Comparison of ENCODE assay signal across 8 cellular contexts in genomic region chr7:141072548-141073172, GRCh38. TPM values are rescaled to one million over a fixed set of nuclear protein-coding genes. Genes with fewer than 3 reads are reported as not detected.
DNase-seq lines count a peak whose midpoint lies in the region; ATAC-seq, FAIRE-seq and TF ChIP-seq lines count a peak whose summit lies in the region.

No MANE protein-coding gene starts in this region.

- no peaks in the 10 kb centered on the region for H3K36me3 ChIP-seq in GM23248 (ENCODE audit: low read depth)
- H3K36me3 ChIP-seq in NT2/D1 (ENCODE audit: insufficient read depth, insufficient read length, low read length) = no peaks in the 10 kb centered on the region
- no peaks in the 10 kb centered on the region for H3K36me3 ChIP-seq in K562 (ENCODE audit: control insufficient read depth, insufficient read depth, low read length)

- no peaks in the 10 kb centered on the region for H4K20me1 ChIP-seq in GM23248 (ENCODE audit: insufficient read depth)
- H4K20me1 ChIP-seq in K562 (replicated peaks; ENCODE audit: control insufficient read depth, insufficient read depth, low read length) = no peaks in the 10 kb centered on the region; the same call in 1 of the 2 replicates

- H3K4me3 ChIP-seq in GM23248 = peak overlapping the region; percentile 69
- peak overlapping the region; percentile 62 for H3K4me3 ChIP-seq in NT2/D1 (ENCODE audit: insufficient read length, low read depth)
- H3K4me3 ChIP-seq in K562 = no peak overlapping the region
- H3K4me3 ChIP-seq in iPS-11a (ENCODE audit: low read depth, low read length) = peak overlapping the region; percentile 82
- H3K4me3 ChIP-seq in retinal pigment epithelial cell (ENCODE audit: low read length) = peak overlapping the region; percentile 41

- WGBS in GM23248 (ENCODE audit: low coverage in 1 of 2, low lambda C conversion rate in 2 of 2, missing lambda C conversion rate in 2 of 2), 2 experiments = 1 to 2% methylated on average over 54 to 56 of the region's 61 CpGs
- 10% methylated on average over 57 of the region's 61 CpGs for WGBS in K562 (ENCODE audit: insufficient coverage, low coverage, missing lambda C conversion rate)

- DNase-seq in ACHN (peak; percentile 97), GM23248 (peak; percentile 80), NT2/D1 (ENCODE audit: low read depth, low spot score) (no peak), K562 (ENCODE audit: extremely low read depth in 1 of 4, low spot score in 3 of 4) (no peak), retinal pigment epithelial cell (ENCODE audit: low read depth) (no peak), GM19239 (ENCODE audit: insufficient read length, low spot score) (no peak)

- no peaks in the 10 kb centered on the region for H3F3A ChIP-seq in GM23248 (ENCODE audit: insufficient read depth)

- no peak overlapping the region for H3K27ac ChIP-seq in GM23248
- H3K27ac ChIP-seq in K562 (ENCODE audit: extremely low read depth, low read depth, low read length) = no peak overlapping the region

- in situ Hi-C loops in ACHN (cut with HindIII; ENCODE audit: low pct_ligation_motif_present, low pct_unique_long_range_greater_than_20kb, low sequenced_read_pairs) = no loop called here
- in situ Hi-C loops in GM23248 (cut with MboI) = no loop called here
- in situ Hi-C loops in K562 (cut with MboI) = no loop called here

- TF ChIP-seq POLR2A in K562 (conservative IDR thresholded peaks at IDR 0.05) = no peak

- no peaks in the 10 kb centered on the region for H3K9me2 ChIP-seq in GM23248 (ENCODE audit: insufficient read depth)

- no TSS peak for BruUV-seq in K562 (replicated peaks; lab: Mats Ljungman, UMichigan)

- CTCF ChIA-PET in K562 (lab: Yijun Ruan, JAX; ENCODE audit: low intra/inter-chr PET ratio) = no interaction called here

- FAIRE-seq in K562 (lab: Jason Lieb, UNC) = no peak
- no peak for FAIRE-seq in GM19239 (lab: Jason Lieb, UNC)

- H3K4me2 ChIP-seq in GM23248 (ENCODE audit: unreplicated experiment) (peak overlapping the region; percentile 41), K562 (ENCODE audit: insufficient read depth, low read length) (no peak overlapping the region)

- intact Hi-C loops in K562 (cut with micrococcal nuclease) = loop anchor here (5.0 to 10.0 kb wide), 2 partner anchors 460 to 582 kb away; no protein-coding TSS in a partner anchor

- no peak for TF ChIP-seq EP300 in K562 (IDR thresholded peaks at IDR 0.05; ENCODE audit: low read length)

- H3K9me3 ChIP-seq in GM23248 (ENCODE audit: low read depth) (no peaks in the 10 kb centered on the region), NT2/D1 (ENCODE audit: insufficient read depth, low read length) (no peaks in the 10 kb centered on the region), K562 (replicated peaks; ENCODE audit: control insufficient read depth, insufficient read depth, low read depth, low read length) (no peaks in the 10 kb centered on the region)

- no peak for TF ChIP-seq CTCF in K562 (IDR thresholded peaks at IDR 0.05 in 2 of 3, conservative IDR thresholded peaks at IDR 0.05 in 1 of 3; ENCODE audit: insufficient read depth in 2 of 3, low read depth in 1 of 3, low read length in 3 of 3)
- no peak for TF ChIP-seq CTCF in retinal pigment epithelial cell (conservative IDR thresholded peaks at IDR 0.05; ENCODE audit: low read depth, low read length)

- H3K9me1 ChIP-seq in K562 (ENCODE audit: control insufficient read depth, insufficient read depth, low read length) = no peaks in the 10 kb centered on the region

- peak overlapping the region; percentile 60 for H2AFZ ChIP-seq in GM23248
- H2AFZ ChIP-seq in K562 (ENCODE audit: low read depth, low read length) = no peak overlapping the region

- no peak overlapping the region for H3K9ac ChIP-seq in GM23248
- peak overlapping the region; percentile 32 for H3K9ac ChIP-seq in NT2/D1 (ENCODE audit: insufficient read length, low read depth)
- H3K9ac ChIP-seq in K562 (ENCODE audit: insufficient read depth in 1 of 2, low read depth in 2 of 2, low read length in 2 of 2) = no peak overlapping the region

- H3K27me3 ChIP-seq in GM23248 (replicated peaks; ENCODE audit: insufficient read depth) (peaks cover 40% of the 10 kb centered on the region), NT2/D1 (ENCODE audit: insufficient read depth, insufficient read length) (peaks cover 70% of the 10 kb centered on the region), K562 (ENCODE audit: control insufficient read depth in 2 of 2, insufficient read depth in 2 of 2, low read length in 2 of 2) (peaks cover 50 to 56% of the 10 kb centered on the region in 2 experiments)

- ATAC-seq in K562 (0 out of 3 replicates have a peak, but pooled peaks have one; percentile 16), GM21825 (IDR thresholded peaks at IDR 0.05; ENCODE audit: unreplicated experiment) (no peak)

- POLR2A ChIA-PET in K562 (lab: Yijun Ruan, JAX) = interaction anchor here (0.6 kb wide), 1 partner anchor 393 kb away, joined by 4 read pairs; no protein-coding TSS in a partner anchor

- no peak for TF ChIP-seq RAD21 in K562 (CRISPR knock-in tag; conservative IDR thresholded peaks at IDR 0.05 in 1 of 2, IDR thresholded peaks at IDR 0.05 in 1 of 2)

- H3K79me2 ChIP-seq in GM23248 (ENCODE audit: insufficient read depth) (no peaks in the 10 kb centered on the region), K562 (ENCODE audit: control insufficient read depth, insufficient read depth, low read length) (no peaks in the 10 kb centered on the region)

- H3K4me1 ChIP-seq in GM23248 (ENCODE audit: insufficient read depth) = peaks cover 8% of the 10 kb centered on the region; the same call in 1 of the 2 replicates
- H3K4me1 ChIP-seq in NT2/D1 (ENCODE audit: insufficient read depth, insufficient read length) = no peaks in the 10 kb centered on the region
- peaks cover 0 to 31% of the 10 kb centered on the region in 2 experiments; a peak in 2 of 5 replicates for H3K4me1 ChIP-seq in K562 (replicated peaks in 1 of 2; ENCODE audit: control insufficient read depth in 2 of 2, insufficient read depth in 2 of 2, low read length in 2 of 2)

TF ChIP-seq in K562, 482 proteins besides CTCF, POLR2A, EP300 and RAD21:
- TF ChIP-seq MAFF (IDR thresholded peaks at IDR 0.05; ENCODE audit: low read length) = no peak
- TF ChIP-seq PCBP1 (IDR thresholded peaks at IDR 0.05; ENCODE audit: low read depth, low read length, poor library complexity, severe bottlenecking) = peak; percentile 58

RNA-seq across cellular contexts. Expression of gene TMEM178B, which starts 1.2 kb away (rescaled TPM):
- 0.22 and 0.25 TPM in 2 replicates for total RNA-seq in GM23248 (2014; rRNA removed; shearing (Covaris generic))
- 0.04 and 0.05 TPM in 2 replicates for polyA plus RNA-seq in GM23248 (2016; fragmentation: Nextera tagmentation; extraction: Ambion mirVana)
- total RNA-seq in K562 (2011; cell fraction: chromatin; rRNA removed; ENCODE audit: low replicate concordance) = not detected in 2 replicates
- not detected in 2 replicates for total RNA-seq in K562 (2011; cell fraction: nucleolus; rRNA removed)
- not detected in 2 replicates for total RNA-seq in K562 (2011; cell fraction: nucleoplasm; rRNA removed)
- total RNA-seq in K562 (2014; rRNA removed) = not detected in 2 replicates
- total RNA-seq in K562 (2014; rRNA removed; fragmentation: Illumina TruSeq; extraction: Trizol) = under 0.01 TPM in 1 of 2 replicates, not detected in the other
- total RNA-seq in K562 (2015; rRNA removed; fragmentation: Illumina TruSeq; extraction: Trizol) = 0.04 TPM in 1 of 2 replicates, not detected in the other
- 0.02 TPM in 1 of 2 replicates, not detected in the other for total RNA-seq in K562 (2021)
- polyA plus RNA-seq in K562 (2011; rRNA removed) = 0.01 and 0.03 TPM in 2 replicates
- 0.01 TPM in 2 replicates for polyA plus RNA-seq in K562 (2011; cell fraction: cytosol; rRNA removed)
- 0.01 and 0.04 TPM in 2 replicates for polyA plus RNA-seq in K562 (2011; cell fraction: nucleus; rRNA removed)
- polyA plus RNA-seq in K562 (2012) = 0.01 and 0.06 TPM in 2 replicates
- polyA plus RNA-seq in K562 (2014; fragmentation: Illumina TruSeq; extraction: Trizol) = 0.03 TPM in 1 of 2 replicates, not detected in the other
- polyA plus RNA-seq in K562 (2014; fragmentation: Nextera tagmentation; extraction: Ambion mirVana) = not detected
- polyA plus RNA-seq in K562 (2014; rRNA removed) = 0.01 and 0.03 TPM in 2 replicates
- polyA minus RNA-seq in K562 (2011; rRNA and poly(A)+ RNA removed) = 0.04 and 0.06 TPM in 2 replicates
- polyA minus RNA-seq in K562 (2011; cell fraction: cytosol; rRNA and poly(A)+ RNA removed) = not detected in 2 replicates
- polyA minus RNA-seq in K562 (2011; cell fraction: nucleus; rRNA and poly(A)+ RNA removed) = under 0.01 and 0.11 TPM in 2 replicates

RNA-seq across cellular contexts. Expression of gene MRPS33, which starts 57.9 kb away (rescaled TPM):
- 12.0 and 24.0 TPM in 2 replicates for total RNA-seq in GM23248 (2014; rRNA removed; shearing (Covaris generic))
- 70.7 and 70.8 TPM in 2 replicates for polyA plus RNA-seq in GM23248 (2016; fragmentation: Nextera tagmentation; extraction: Ambion mirVana)
- total RNA-seq in K562 (2011; cell fraction: chromatin; rRNA removed; ENCODE audit: low replicate concordance) = 17.1 and 29.5 TPM in 2 replicates
- 17.8 and 19.7 TPM in 2 replicates for total RNA-seq in K562 (2011; cell fraction: nucleolus; rRNA removed)
- total RNA-seq in K562 (2011; cell fraction: nucleoplasm; rRNA removed) = 27.8 and 29.4 TPM in 2 replicates
- total RNA-seq in K562 (2014; rRNA removed) = 70.3 and 81.1 TPM in 2 replicates
- 205 and 227 TPM in 2 replicates for total RNA-seq in K562 (2014; rRNA removed; fragmentation: Illumina TruSeq; extraction: Trizol)
- total RNA-seq in K562 (2015; rRNA removed; fragmentation: Illumina TruSeq; extraction: Trizol) = 122 and 132 TPM in 2 replicates
- 106 and 109 TPM in 2 replicates for total RNA-seq in K562 (2021)
- polyA plus RNA-seq in K562 (2011; rRNA removed) = 170 and 187 TPM in 2 replicates
- polyA plus RNA-seq in K562 (2011; cell fraction: cytosol; rRNA removed) = 15.4 and 35.1 TPM in 2 replicates
- 21.0 and 54.5 TPM in 2 replicates for polyA plus RNA-seq in K562 (2011; cell fraction: nucleus; rRNA removed)
- polyA plus RNA-seq in K562 (2012) = 140 and 201 TPM in 2 replicates
- 149 and 204 TPM in 2 replicates for polyA plus RNA-seq in K562 (2014; fragmentation: Illumina TruSeq; extraction: Trizol)
- polyA plus RNA-seq in K562 (2014; fragmentation: Nextera tagmentation; extraction: Ambion mirVana) = 100 to 1,000 TPM; 395 to 442 TPM
- 109 and 123 TPM in 2 replicates for polyA plus RNA-seq in K562 (2014; rRNA removed)
- 64.9 and 102 TPM in 2 replicates for polyA minus RNA-seq in K562 (2011; rRNA and poly(A)+ RNA removed)
- 15.6 and 19.8 TPM in 2 replicates for polyA minus RNA-seq in K562 (2011; cell fraction: cytosol; rRNA and poly(A)+ RNA removed)
- polyA minus RNA-seq in K562 (2011; cell fraction: nucleus; rRNA and poly(A)+ RNA removed) = 7.7 and 18.4 TPM in 2 replicates

Comparison
In these comparisons a context has a peak if more than half of its experiments do, and no peak if none do; other contexts are left out.
1. DNase-seq: peak in ACHN (single experiment) and GM23248 (single experiment); none in NT2/D1 (single experiment), K562 (0 of 4), retinal pigment epithelial cell (single experiment) and GM19239 (single experiment).